ENCODE assay signal across 1 cellular context in the genomic region with DNA sequence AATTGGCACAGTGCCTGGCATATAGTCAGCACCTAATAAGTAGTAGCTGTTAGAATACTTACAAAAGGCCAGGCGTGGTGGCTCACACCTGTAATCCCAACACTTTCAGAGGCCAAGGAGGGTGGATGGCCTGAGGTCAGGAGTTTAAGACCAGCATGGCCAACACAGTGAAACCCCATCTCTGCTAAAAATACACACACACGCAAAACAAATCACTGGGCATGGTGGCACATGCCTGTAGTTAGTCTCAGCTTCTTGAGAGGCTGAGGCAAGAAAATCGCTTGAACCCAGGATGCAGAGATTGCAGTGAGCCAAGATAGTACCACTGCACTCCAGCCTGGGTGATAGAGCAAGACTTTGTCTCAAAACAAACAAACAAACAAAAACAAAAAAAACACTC. TPM values are rescaled to one million over a fixed set of nuclear protein-coding genes. Genes with fewer than 3 reads are reported as not detected.
"Had no signal": no experiment of that assay in that cellular context is flagged by ENCODE, and none has a peak within 500 bp of the region (broad histone marks: within the 10 kb centered on the region; RNA-seq: fewer than 3 reads in every experiment).

No MANE protein-coding gene starts in this region.

RNA-seq across cellular contexts. Expression of gene NPIPA8, which starts 29.3 kb away (rescaled TPM):
- total RNA-seq: GM12878 had no signal
